1 cellular context compared by ENCODE assay signal in genomic region chr5:91875133-91875779, GRCh38.
TF ChIP-seq lines count a peak whose summit lies in the region.

No MANE protein-coding gene starts in this region.

TF ChIP-seq in GM23338, 12 proteins besides CTCF, POLR2A, EP300 and RAD21 (continued from another document):
- TF ChIP-seq ZNF462 (CRISPR knock-in tag; IDR thresholded peaks at IDR 0.05) (no peak), STAT1 (IDR thresholded peaks at IDR 0.05; ENCODE audit: unreplicated experiment) (no peak), CREB1 (CRISPR knock-in tag; IDR thresholded peaks at IDR 0.05; ENCODE audit: low read depth) (no peak), ETS1 (IDR thresholded peaks at IDR 0.05) (no peak)
